In genomic region chr6:20900396-20901160, GRCh38 we compare ENCODE assay signal across 12 cellular contexts.
DNase-seq lines count a peak whose midpoint lies in the region; ATAC-seq and TF ChIP-seq lines count a peak whose summit lies in the region.
"Had no signal": no experiment of that assay in that cellular context is flagged by ENCODE, and none has a peak within 500 bp of the region (broad histone marks: within the 10 kb centered on the region; RNA-seq: fewer than 3 reads in every experiment).

No MANE protein-coding gene starts in this region.

- no TSS peak for BruUV-seq in Caco-2 (replicated peaks; lab: Mats Ljungman, UMichigan)

- DNase-seq in GM13976 (ENCODE audit: low spot score) (peak; percentile 43), islet precursor cell (no peak), Caco-2 (no peak)
- no peak for DNase-seq in effector memory CD8-positive, alpha-beta T cell
- no peak for DNase-seq in T-helper 2 cell treated with Interferon-gamma antibody and Interleukin-4, amounts not matched to agents 5 μg/mL and 100 μg/mL, for 36 hours (ENCODE audit: low spot score)
- DNase-seq: dorsolateral prefrontal cortex, OCI-M1, WERI-Rb-1 had no signal

- in situ Hi-C loops in GM13976 (cut with MboI; ENCODE audit: low sequenced_read_pairs, unreplicated experiment) = no loop called here

- H3K9me3 Mint-ChIP-seq in Caco-2 (ENCODE audit: unreplicated experiment) = no peaks in the 10 kb centered on the region
- no peaks in the 10 kb centered on the region for H3K9me3 Mint-ChIP-seq in effector memory CD8-positive, alpha-beta T cell
- H3K9me3 Mint-ChIP-seq in T-helper 2 cell treated with Interferon-gamma antibody and Interleukin-4, amounts not matched to agents 5 μg/mL and 100 μg/mL, for 36 hours = peaks cover 12% of the 10 kb centered on the region

- H3K27ac Mint-ChIP-seq in Caco-2 (ENCODE audit: unreplicated experiment) = no peak overlapping the region
- no peak overlapping the region for H3K27ac Mint-ChIP-seq in effector memory CD8-positive, alpha-beta T cell
- H3K27ac Mint-ChIP-seq in T-helper 2 cell treated with Interferon-gamma antibody and Interleukin-4, amounts not matched to agents 5 μg/mL and 100 μg/mL, for 36 hours = no peak overlapping the region
- H3K27ac Mint-ChIP-seq: B cell had no signal

- TF ChIP-seq CTCF in GM13976 (IDR thresholded peaks at IDR 0.05; ENCODE audit: borderline replicate concordance, control extremely low read depth, extremely low read depth, insufficient read depth, missing control alignments) (no peak), Caco-2 (IDR thresholded peaks at IDR 0.05; ENCODE audit: insufficient read depth in 1 of 2, low read depth in 1 of 2, low read length in 1 of 2, severe bottlenecking in 1 of 2, unreplicated experiment in 1 of 2) (no peak)

- ATAC-seq in GM19395 (IDR thresholded peaks at IDR 0.05; ENCODE audit: unreplicated experiment) = peak; percentile 91
- ATAC-seq in HG02870 (IDR thresholded peaks at IDR 0.05; ENCODE audit: unreplicated experiment) = peak; percentile 95
- peak; percentile 56 for ATAC-seq in HG03575 (IDR thresholded peaks at IDR 0.05; ENCODE audit: extremely low read depth, insufficient number of reproducible peaks, low FRiP score, unreplicated experiment)
- no peak for ATAC-seq in effector memory CD8-positive, alpha-beta T cell (replicated peaks)

- no peaks in the 10 kb centered on the region for H3K36me3 Mint-ChIP-seq in Caco-2 (ENCODE audit: insufficient read depth, unreplicated experiment)
- peaks cover 2% of the 10 kb centered on the region for H3K36me3 Mint-ChIP-seq in effector memory CD8-positive, alpha-beta T cell (ENCODE audit: insufficient read depth)
- peaks cover 14% of the 10 kb centered on the region for H3K36me3 Mint-ChIP-seq in T-helper 2 cell treated with Interferon-gamma antibody and Interleukin-4, amounts not matched to agents 5 μg/mL and 100 μg/mL, for 36 hours (ENCODE audit: low read depth)

- no peak overlapping the region for H3K4me3 ChIP-seq in Caco-2 (ENCODE audit: low read depth, low read length)
- H3K4me3 ChIP-seq: dorsolateral prefrontal cortex had no signal

- H3K4me3 Mint-ChIP-seq in Caco-2 (ENCODE audit: unreplicated experiment) = no peak overlapping the region
- no peak overlapping the region for H3K4me3 Mint-ChIP-seq in effector memory CD8-positive, alpha-beta T cell
- H3K4me3 Mint-ChIP-seq in T-helper 2 cell treated with Interferon-gamma antibody and Interleukin-4, amounts not matched to agents 5 μg/mL and 100 μg/mL, for 36 hours = no peak overlapping the region
- H3K4me3 Mint-ChIP-seq: B cell had no signal

- H3K4me1 ChIP-seq in Caco-2 = no peaks in the 10 kb centered on the region

- no peaks in the 10 kb centered on the region for H3K9me3 ChIP-seq in Caco-2

- CTCF ChIA-PET in Caco-2 (lab: Charles Lee) = no interaction called here

- no peaks in the 10 kb centered on the region for H3K27me3 Mint-ChIP-seq in Caco-2 (ENCODE audit: insufficient read depth, unreplicated experiment)
- H3K27me3 Mint-ChIP-seq in effector memory CD8-positive, alpha-beta T cell = no peaks in the 10 kb centered on the region
- no peaks in the 10 kb centered on the region for H3K27me3 Mint-ChIP-seq in T-helper 2 cell treated with Interferon-gamma antibody and Interleukin-4, amounts not matched to agents 5 μg/mL and 100 μg/mL, for 36 hours (ENCODE audit: low read depth)
- H3K27me3 Mint-ChIP-seq: B cell had no signal

- no peaks in the 10 kb centered on the region for H3K36me3 ChIP-seq in Caco-2 (ENCODE audit: control insufficient read depth, insufficient read depth, low read length)
- H3K36me3 ChIP-seq: WERI-Rb-1 had no signal

- no peaks in the 10 kb centered on the region for H3K27me3 ChIP-seq in Caco-2 (replicated peaks; ENCODE audit: control insufficient read depth, insufficient read depth, low read length)
- H3K27me3 ChIP-seq: dorsolateral prefrontal cortex had no signal

- no peaks in the 10 kb centered on the region for H3K4me1 Mint-ChIP-seq in Caco-2 (ENCODE audit: low read depth, unreplicated experiment)
- H3K4me1 Mint-ChIP-seq in effector memory CD8-positive, alpha-beta T cell (ENCODE audit: low read depth in 2 of 2) = no peaks in the 10 kb centered on the region
- H3K4me1 Mint-ChIP-seq in T-helper 2 cell treated with Interferon-gamma antibody and Interleukin-4, amounts not matched to agents 5 μg/mL and 100 μg/mL, for 36 hours (ENCODE audit: low read depth) = peaks cover 2% of the 10 kb centered on the region
- H3K4me1 Mint-ChIP-seq: B cell had no signal

- POLR2A ChIA-PET in Caco-2 (lab: Charles Lee) = no interaction called here

- intact Hi-C loops in Caco-2 (cut with micrococcal nuclease; ENCODE audit: unreplicated experiment) = no loop called here
